In the genomic region with DNA sequence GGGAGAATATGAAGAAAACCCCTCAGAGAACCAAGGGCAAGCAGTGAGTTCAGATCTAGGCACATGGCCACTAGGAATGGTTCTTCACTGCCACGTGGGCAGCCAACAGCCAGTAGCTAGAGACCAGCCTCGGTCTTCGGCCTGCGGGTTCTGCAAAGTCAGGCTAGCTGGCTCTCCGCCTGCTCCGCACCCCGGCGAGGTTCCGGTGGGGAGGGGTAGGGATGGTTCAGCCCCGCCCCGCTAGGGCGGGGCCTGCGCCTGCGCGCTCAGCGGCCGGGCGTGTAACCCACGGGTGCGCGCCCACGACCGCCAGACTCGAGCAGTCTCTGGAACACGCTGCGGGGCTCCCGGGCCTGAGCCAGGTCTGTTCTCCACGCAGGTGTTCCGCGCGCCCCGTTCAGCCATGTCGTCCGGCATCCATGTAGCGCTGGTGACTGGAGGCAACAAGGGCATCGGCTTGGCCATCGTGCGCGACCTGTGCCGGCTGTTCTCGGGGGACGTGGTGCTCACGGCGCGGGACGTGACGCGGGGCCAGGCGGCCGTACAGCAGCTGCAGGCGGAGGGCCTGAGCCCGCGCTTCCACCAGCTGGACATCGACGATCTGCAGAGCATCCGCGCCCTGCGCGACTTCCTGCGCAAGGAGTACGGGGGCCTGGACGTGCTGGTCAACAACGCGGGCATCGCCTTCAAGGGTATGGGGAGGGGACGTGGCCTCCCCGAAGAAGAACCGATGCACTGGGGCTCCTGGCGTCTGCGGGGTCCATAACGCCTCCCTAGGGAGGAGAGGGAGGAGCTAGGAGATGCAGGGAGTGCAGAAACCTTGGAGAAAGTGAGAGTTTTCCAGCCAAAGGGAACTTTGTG, we compare ENCODE assay signal across 1 cellular context.
A peak's percentile ranks its signal among the peaks of the same experiment; 100 is the strongest.
TF ChIP-seq lines count a peak whose summit lies in the region.

TSS of gene CBR1 (plus strand) at position 312 of the 861 bp plus-strand sequence. CDS start at position 404, 92 bp downstream.

TF ChIP-seq in K562, 482 proteins besides CTCF, POLR2A, EP300 and RAD21 (continued from another document):
- TF ChIP-seq ARID4B (CRISPR knock-in tag; IDR thresholded peaks at IDR 0.05) (peak; percentile 39; the same call in 1 of the 2 replicates), MNT (conservative IDR thresholded peaks at IDR 0.05) (peak in 1 of 2 experiments; percentile 46; a peak in 1 of 4 replicates), ZNF444 (CRISPR knock-in tag; IDR thresholded peaks at IDR 0.05) (no peak), MAX (CRISPR knock-in tag; IDR thresholded peaks at IDR 0.05) (peak; percentile 73), CBFA2T2 (conservative IDR thresholded peaks at IDR 0.05) (0 out of 2 replicates have a peak, but pooled peaks have one; percentile 5), ETV1 (tag; conservative IDR thresholded peaks at IDR 0.05; ENCODE audit: low read depth) (peak; percentile 69), SUPT5H (IDR thresholded peaks at IDR 0.05) (peak; percentile 47; the same call in 1 of the 2 replicates), L3MBTL2 (IDR thresholded peaks at IDR 0.05) (peak; percentile 90), SRSF9 (IDR thresholded peaks at IDR 0.05; ENCODE audit: borderline replicate concordance, low read depth, low read length) (no peak), RBBP5 (IDR thresholded peaks at IDR 0.05; ENCODE audit: borderline replicate concordance, insufficient read depth, low read length, poor library complexity, severe bottlenecking) (peak; percentile 49), GABPB1 (CRISPR knock-in tag; IDR thresholded peaks at IDR 0.05) (peak; percentile 34; the same call in 1 of the 2 replicates), ATF1 (CRISPR knock-in tag; IDR thresholded peaks at IDR 0.05) (no peak), ATF1 (tag; IDR thresholded peaks at IDR 0.05) (peak; percentile 22; the same call in 1 of the 2 replicates), CSDE1 (IDR thresholded peaks at IDR 0.05) (no peak), ETV5 (CRISPR knock-in tag; IDR thresholded peaks at IDR 0.05; ENCODE audit: low read depth) (0 out of 2 replicates have a peak, but pooled peaks have one; percentile 18), RBFOX2 (IDR thresholded peaks at IDR 0.05; ENCODE audit: low read depth, low read length) (peak; percentile 77), ZNF79 (CRISPR knock-in tag; IDR thresholded peaks at IDR 0.05; ENCODE audit: low read depth) (no peak), DNMT1 (IDR thresholded peaks at IDR 0.05) (no peak), CTBP1 (IDR thresholded peaks at IDR 0.05; ENCODE audit: borderline replicate concordance) (peak; percentile 11; the same call in 1 of the 2 replicates), ARID3A (IDR thresholded peaks at IDR 0.05; ENCODE audit: borderline replicate concordance, low read depth, low read length) (no peak), CBX1 (IDR thresholded peaks at IDR 0.05; ENCODE audit: low read depth) (0 out of 2 replicates have a peak, but pooled peaks have one; percentile 25), CREB1 (IDR thresholded peaks at IDR 0.05) (no peak), CREB1 (CRISPR knock-in tag; IDR thresholded peaks at IDR 0.05) (peak; percentile 44), PCBP1 (IDR thresholded peaks at IDR 0.05; ENCODE audit: low read depth, low read length, poor library complexity, severe bottlenecking) (peak; percentile 57), POLR2G (IDR thresholded peaks at IDR 0.05; ENCODE audit: low read depth, low read length) (peak; percentile 83), ZNF316 (IDR thresholded peaks at IDR 0.05) (peak; percentile 51; the same call in 1 of the 2 replicates), MCM7 (IDR thresholded peaks at IDR 0.05) (no peak), RAD51 (IDR thresholded peaks at IDR 0.05; ENCODE audit: borderline replicate concordance, low read depth) (peak; percentile 83), NFIC (IDR thresholded peaks at IDR 0.05) (peak; percentile 91), HNRNPLL (IDR thresholded peaks at IDR 0.05; ENCODE audit: low read depth, low read length, poor library complexity, severe bottlenecking) (peak; percentile 21), MAFG (tag; conservative IDR thresholded peaks at IDR 0.05) (0 out of 2 replicates have a peak, but pooled peaks have one; percentile 19), KDM5B (IDR thresholded peaks at IDR 0.05; ENCODE audit: insufficient replicate concordance, low read depth, low read length) (peak; percentile 42), NFE2 (IDR thresholded peaks at IDR 0.05; ENCODE audit: low read depth) (peak; percentile 78), NRF1 (conservative IDR thresholded peaks at IDR 0.05 in 1 of 2, IDR thresholded peaks at IDR 0.05 in 1 of 2) (peak; percentile 92 to 94), DACH1 (IDR thresholded peaks at IDR 0.05; ENCODE audit: partially characterized antibody) (no peak), MCM3 (IDR thresholded peaks at IDR 0.05) (no peak), ZNF431 (CRISPR knock-in tag; IDR thresholded peaks at IDR 0.05) (no peak), ARID2 (IDR thresholded peaks at IDR 0.05) (no peak), CBFB (CRISPR knock-in tag; IDR thresholded peaks at IDR 0.05) (peak; percentile 71; the same call in 1 of the 2 replicates), USF1 (CRISPR knock-in tag; IDR thresholded peaks at IDR 0.05) (peak; percentile 89), CCNT2 (IDR thresholded peaks at IDR 0.05; ENCODE audit: borderline replicate concordance, extremely low read depth, insufficient read length, low read depth, low read length) (peak; percentile 51)
- TF ChIP-seq, protein P1, sequence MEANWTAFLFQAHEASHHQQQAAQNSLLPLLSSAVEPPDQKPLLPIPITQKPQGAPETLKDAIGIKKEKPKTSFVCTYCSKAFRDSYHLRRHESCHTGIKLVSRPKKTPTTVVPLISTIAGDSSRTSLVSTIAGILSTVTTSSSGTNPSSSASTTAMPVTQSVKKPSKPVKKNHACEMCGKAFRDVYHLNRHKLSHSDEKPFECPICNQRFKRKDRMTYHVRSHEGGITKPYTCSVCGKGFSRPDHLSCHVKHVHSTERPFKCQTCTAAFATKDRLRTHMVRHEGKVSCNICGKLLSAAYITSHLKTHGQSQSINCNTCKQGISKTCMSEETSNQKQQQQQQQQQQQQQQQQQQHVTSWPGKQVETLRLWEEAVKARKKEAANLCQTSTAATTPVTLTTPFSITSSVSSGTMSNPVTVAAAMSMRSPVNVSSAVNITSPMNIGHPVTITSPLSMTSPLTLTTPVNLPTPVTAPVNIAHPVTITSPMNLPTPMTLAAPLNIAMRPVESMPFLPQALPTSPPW (CRISPR knock-in tag; IDR thresholded peaks at IDR 0.05) = peak; percentile 43; the same call in 1 of the 2 replicates
- TF ChIP-seq, protein P2, sequence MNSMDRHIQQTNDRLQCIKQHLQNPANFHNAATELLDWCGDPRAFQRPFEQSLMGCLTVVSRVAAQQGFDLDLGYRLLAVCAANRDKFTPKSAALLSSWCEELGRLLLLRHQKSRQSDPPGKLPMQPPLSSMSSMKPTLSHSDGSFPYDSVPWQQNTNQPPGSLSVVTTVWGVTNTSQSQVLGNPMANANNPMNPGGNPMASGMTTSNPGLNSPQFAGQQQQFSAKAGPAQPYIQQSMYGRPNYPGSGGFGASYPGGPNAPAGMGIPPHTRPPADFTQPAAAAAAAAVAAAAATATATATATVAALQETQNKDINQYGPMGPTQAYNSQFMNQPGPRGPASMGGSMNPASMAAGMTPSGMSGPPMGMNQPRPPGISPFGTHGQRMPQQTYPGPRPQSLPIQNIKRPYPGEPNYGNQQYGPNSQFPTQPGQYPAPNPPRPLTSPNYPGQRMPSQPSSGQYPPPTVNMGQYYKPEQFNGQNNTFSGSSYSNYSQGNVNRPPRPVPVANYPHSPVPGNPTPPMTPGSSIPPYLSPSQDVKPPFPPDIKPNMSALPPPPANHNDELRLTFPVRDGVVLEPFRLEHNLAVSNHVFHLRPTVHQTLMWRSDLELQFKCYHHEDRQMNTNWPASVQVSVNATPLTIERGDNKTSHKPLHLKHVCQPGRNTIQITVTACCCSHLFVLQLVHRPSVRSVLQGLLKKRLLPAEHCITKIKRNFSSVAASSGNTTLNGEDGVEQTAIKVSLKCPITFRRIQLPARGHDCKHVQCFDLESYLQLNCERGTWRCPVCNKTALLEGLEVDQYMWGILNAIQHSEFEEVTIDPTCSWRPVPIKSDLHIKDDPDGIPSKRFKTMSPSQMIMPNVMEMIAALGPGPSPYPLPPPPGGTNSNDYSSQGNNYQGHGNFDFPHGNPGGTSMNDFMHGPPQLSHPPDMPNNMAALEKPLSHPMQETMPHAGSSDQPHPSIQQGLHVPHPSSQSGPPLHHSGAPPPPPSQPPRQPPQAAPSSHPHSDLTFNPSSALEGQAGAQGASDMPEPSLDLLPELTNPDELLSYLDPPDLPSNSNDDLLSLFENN (IDR thresholded peaks at IDR 0.05; ENCODE audit: low read depth in 2 of 2, low read length in 2 of 2) = no peak
- TF ChIP-seq, protein P3, sequence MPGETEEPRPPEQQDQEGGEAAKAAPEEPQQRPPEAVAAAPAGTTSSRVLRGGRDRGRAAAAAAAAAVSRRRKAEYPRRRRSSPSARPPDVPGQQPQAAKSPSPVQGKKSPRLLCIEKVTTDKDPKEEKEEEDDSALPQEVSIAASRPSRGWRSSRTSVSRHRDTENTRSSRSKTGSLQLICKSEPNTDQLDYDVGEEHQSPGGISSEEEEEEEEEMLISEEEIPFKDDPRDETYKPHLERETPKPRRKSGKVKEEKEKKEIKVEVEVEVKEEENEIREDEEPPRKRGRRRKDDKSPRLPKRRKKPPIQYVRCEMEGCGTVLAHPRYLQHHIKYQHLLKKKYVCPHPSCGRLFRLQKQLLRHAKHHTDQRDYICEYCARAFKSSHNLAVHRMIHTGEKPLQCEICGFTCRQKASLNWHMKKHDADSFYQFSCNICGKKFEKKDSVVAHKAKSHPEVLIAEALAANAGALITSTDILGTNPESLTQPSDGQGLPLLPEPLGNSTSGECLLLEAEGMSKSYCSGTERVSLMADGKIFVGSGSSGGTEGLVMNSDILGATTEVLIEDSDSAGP (CRISPR knock-in tag; IDR thresholded peaks at IDR 0.05) = no peak
